1 cellular context compared by ENCODE assay signal in the genomic region with DNA sequence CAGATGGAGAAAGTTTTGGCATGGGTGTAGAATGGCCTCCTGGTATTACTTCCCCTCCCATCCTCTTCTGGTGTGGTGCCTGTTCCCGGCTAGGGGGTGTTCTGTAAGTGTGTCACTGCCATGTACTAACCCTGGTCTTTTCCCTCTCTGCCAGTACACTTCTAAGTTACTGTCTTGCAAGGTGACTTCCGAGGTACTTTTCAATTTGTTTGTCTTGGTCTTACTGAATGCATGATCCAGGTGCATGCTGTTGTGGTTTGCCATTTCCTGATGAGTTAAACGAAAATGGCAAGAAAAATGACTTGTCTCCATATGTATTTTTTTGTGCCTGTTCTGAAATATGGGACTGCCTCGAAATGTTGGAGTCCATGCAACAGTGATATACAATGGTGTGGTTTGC.
A peak's percentile ranks its signal among the peaks of the same experiment; 100 is the strongest.
TF ChIP-seq lines count a peak whose summit lies in the region.

No MANE protein-coding gene starts in this region.

TF ChIP-seq in GM12878, 131 proteins besides CTCF, POLR2A, EP300 and RAD21 (continued from another document):
- 0 out of 2 replicates have a peak, but pooled peaks have one; percentile 67 for TF ChIP-seq FOXM1 (IDR thresholded peaks at IDR 0.05; ENCODE audit: low read depth, low read length)
- no peak for TF ChIP-seq RBBP5 (conservative IDR thresholded peaks at IDR 0.05)
- TF ChIP-seq, protein P1, sequence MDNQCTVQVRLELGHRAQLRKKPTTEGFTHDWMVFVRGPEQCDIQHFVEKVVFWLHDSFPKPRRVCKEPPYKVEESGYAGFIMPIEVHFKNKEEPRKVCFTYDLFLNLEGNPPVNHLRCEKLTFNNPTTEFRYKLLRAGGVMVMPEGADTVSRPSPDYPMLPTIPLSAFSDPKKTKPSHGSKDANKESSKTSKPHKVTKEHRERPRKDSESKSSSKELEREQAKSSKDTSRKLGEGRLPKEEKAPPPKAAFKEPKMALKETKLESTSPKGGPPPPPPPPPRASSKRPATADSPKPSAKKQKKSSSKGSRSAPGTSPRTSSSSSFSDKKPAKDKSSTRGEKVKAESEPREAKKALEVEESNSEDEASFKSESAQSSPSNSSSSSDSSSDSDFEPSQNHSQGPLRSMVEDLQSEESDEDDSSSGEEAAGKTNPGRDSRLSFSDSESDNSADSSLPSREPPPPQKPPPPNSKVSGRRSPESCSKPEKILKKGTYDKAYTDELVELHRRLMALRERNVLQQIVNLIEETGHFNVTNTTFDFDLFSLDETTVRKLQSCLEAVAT (IDR thresholded peaks at IDR 0.05): no peak
- 0 out of 2 replicates have a peak, but pooled peaks have one; percentile 27 for TF ChIP-seq CBFB (IDR thresholded peaks at IDR 0.05; ENCODE audit: low read depth)
- 0 out of 2 replicates have a peak, but pooled peaks have one; percentile 33 for TF ChIP-seq WRNIP1 (IDR thresholded peaks at IDR 0.05; ENCODE audit: borderline replicate concordance, low read depth, low read length)
- TF ChIP-seq, protein P2, sequence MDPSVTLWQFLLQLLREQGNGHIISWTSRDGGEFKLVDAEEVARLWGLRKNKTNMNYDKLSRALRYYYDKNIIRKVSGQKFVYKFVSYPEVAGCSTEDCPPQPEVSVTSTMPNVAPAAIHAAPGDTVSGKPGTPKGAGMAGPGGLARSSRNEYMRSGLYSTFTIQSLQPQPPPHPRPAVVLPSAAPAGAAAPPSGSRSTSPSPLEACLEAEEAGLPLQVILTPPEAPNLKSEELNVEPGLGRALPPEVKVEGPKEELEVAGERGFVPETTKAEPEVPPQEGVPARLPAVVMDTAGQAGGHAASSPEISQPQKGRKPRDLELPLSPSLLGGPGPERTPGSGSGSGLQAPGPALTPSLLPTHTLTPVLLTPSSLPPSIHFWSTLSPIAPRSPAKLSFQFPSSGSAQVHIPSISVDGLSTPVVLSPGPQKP (IDR thresholded peaks at IDR 0.05; ENCODE audit: low read depth, low read length): no peak
- TF ChIP-seq ZBED1 (IDR thresholded peaks at IDR 0.05; ENCODE audit: borderline replicate concordance): 0 out of 2 replicates have a peak, but pooled peaks have one; percentile 35
- no peak for TF ChIP-seq NFXL1 (IDR thresholded peaks at IDR 0.05; ENCODE audit: borderline replicate concordance)
- TF ChIP-seq, protein P3, sequence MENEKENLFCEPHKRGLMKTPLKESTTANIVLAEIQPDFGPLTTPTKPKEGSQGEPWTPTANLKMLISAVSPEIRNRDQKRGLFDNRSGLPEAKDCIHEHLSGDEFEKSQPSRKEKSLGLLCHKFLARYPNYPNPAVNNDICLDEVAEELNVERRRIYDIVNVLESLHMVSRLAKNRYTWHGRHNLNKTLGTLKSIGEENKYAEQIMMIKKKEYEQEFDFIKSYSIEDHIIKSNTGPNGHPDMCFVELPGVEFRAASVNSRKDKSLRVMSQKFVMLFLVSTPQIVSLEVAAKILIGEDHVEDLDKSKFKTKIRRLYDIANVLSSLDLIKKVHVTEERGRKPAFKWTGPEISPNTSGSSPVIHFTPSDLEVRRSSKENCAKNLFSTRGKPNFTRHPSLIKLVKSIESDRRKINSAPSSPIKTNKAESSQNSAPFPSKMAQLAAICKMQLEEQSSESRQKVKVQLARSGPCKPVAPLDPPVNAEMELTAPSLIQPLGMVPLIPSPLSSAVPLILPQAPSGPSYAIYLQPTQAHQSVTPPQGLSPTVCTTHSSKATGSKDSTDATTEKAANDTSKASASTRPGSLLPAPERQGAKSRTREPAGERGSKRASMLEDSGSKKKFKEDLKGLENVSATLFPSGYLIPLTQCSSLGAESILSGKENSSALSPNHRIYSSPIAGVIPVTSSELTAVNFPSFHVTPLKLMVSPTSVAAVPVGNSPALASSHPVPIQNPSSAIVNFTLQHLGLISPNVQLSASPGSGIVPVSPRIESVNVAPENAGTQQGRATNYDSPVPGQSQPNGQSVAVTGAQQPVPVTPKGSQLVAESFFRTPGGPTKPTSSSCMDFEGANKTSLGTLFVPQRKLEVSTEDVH (IDR thresholded peaks at IDR 0.05; ENCODE audit: low read depth, partially characterized antibody): no peak
- peak; percentile 34; the same call in 1 of the 2 replicates for TF ChIP-seq IKZF1 (conservative IDR thresholded peaks at IDR 0.05)
- TF ChIP-seq, protein P4, sequence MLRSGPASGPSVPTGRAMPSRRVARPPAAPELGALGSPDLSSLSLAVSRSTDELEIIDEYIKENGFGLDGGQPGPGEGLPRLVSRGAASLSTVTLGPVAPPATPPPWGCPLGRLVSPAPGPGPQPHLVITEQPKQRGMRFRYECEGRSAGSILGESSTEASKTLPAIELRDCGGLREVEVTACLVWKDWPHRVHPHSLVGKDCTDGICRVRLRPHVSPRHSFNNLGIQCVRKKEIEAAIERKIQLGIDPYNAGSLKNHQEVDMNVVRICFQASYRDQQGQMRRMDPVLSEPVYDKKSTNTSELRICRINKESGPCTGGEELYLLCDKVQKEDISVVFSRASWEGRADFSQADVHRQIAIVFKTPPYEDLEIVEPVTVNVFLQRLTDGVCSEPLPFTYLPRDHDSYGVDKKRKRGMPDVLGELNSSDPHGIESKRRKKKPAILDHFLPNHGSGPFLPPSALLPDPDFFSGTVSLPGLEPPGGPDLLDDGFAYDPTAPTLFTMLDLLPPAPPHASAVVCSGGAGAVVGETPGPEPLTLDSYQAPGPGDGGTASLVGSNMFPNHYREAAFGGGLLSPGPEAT (IDR thresholded peaks at IDR 0.05; ENCODE audit: low read depth): 0 out of 2 replicates have a peak, but pooled peaks have one; percentile 19
- peak; percentile 90 for TF ChIP-seq RUNX3 (IDR thresholded peaks at IDR 0.05; ENCODE audit: low read length)
- TF ChIP-seq RAD51 (IDR thresholded peaks at IDR 0.05): no peak
- no peak for TF ChIP-seq SMARCA5 (IDR thresholded peaks at IDR 0.05)
- no peak for TF ChIP-seq SPI1 (IDR thresholded peaks at IDR 0.05; ENCODE audit: borderline replicate concordance, insufficient read depth, low read depth, low read length)
- peak in 1 of 2 experiments; percentile 41; a peak in 1 of 4 replicates for TF ChIP-seq ETV6 (conservative IDR thresholded peaks at IDR 0.05 in 1 of 2, IDR thresholded peaks at IDR 0.05 in 1 of 2; ENCODE audit: borderline replicate concordance in 1 of 2, low read depth in 1 of 2)
- TF ChIP-seq MTA3 (IDR thresholded peaks at IDR 0.05; ENCODE audit: borderline replicate concordance, low read length): no peak
- no peak for TF ChIP-seq KLF5 (IDR thresholded peaks at IDR 0.05; ENCODE audit: partially characterized antibody)
